23 cellular contexts compared by ENCODE assay signal in genomic region chr4:38965866-38966265, GRCh38.
DNase-seq lines count a peak whose midpoint lies in the region; ATAC-seq, FAIRE-seq and TF ChIP-seq lines count a peak whose summit lies in the region.
"Had no signal": no experiment of that assay in that cellular context is flagged by ENCODE, and none has a peak within 500 bp of the region (broad histone marks: within the 10 kb centered on the region; RNA-seq: fewer than 3 reads in every experiment).

No MANE protein-coding gene starts in this region.

- H3K27me3 ChIP-seq in liver (ENCODE audit: control insufficient read depth in 4 of 4, insufficient read depth in 4 of 4, low read length in 3 of 4) (no peaks in the 10 kb centered on the region), HepG2 (ENCODE audit: control insufficient read depth in 1 of 2, insufficient read depth in 2 of 2, low read length in 2 of 2) (no peaks in the 10 kb centered on the region), smooth muscle cell (ENCODE audit: low read depth) (no peaks in the 10 kb centered on the region)
- H3K27me3 ChIP-seq: esophagus squamous epithelium had no signal

- no peak overlapping the region for H2AFZ ChIP-seq in HepG2 (ENCODE audit: low read length)
- peak overlapping the region; percentile 6 for H2AFZ ChIP-seq in smooth muscle cell (ENCODE audit: low read depth)

- TF ChIP-seq POLR2A in HepG2 (IDR thresholded peaks at IDR 0.05; ENCODE audit: insufficient read depth in 1 of 2, low read depth in 2 of 2, low read length in 2 of 2) = no peak
- no peak for TF ChIP-seq POLR2A in GM12892 (IDR thresholded peaks at IDR 0.05; ENCODE audit: low read depth, low read length)

- ATAC-seq in HepG2 = no peak
- ATAC-seq: WTC11 had no signal

- peaks cover 11 to 19% (median 16%) of the 10 kb centered on the region in 3 donors for H3K4me1 Mint-ChIP-seq in IgD-negative memory B cell
- peaks cover 20% of the 10 kb centered on the region for H3K4me1 Mint-ChIP-seq in chondrocyte (ENCODE audit: low read depth)
- H3K4me1 Mint-ChIP-seq: mesothelial cell of epicardium had no signal

- H3K36me3 ChIP-seq in liver (ENCODE audit: control insufficient read depth in 4 of 4, insufficient read depth in 3 of 4, low read depth in 1 of 4, low read length in 3 of 4) = no peaks in the 10 kb centered on the region
- no peaks in the 10 kb centered on the region for H3K36me3 ChIP-seq in HepG2 (replicated peaks in 1 of 2; ENCODE audit: control insufficient read depth in 1 of 2, insufficient read depth in 2 of 2, low read length in 2 of 2)
- no peaks in the 10 kb centered on the region for H3K36me3 ChIP-seq in smooth muscle cell (ENCODE audit: low read depth)
- H3K36me3 ChIP-seq: esophagus squamous epithelium had no signal

- WGBS in liver = 42% methylated on average over 3 of the region's 3 CpGs
- WGBS in HepG2 (ENCODE audit: low lambda C conversion rate) = 65% methylated on average over 3 of the region's 3 CpGs
- WGBS in smooth muscle cell (ENCODE audit: low lambda C conversion rate) = 78% methylated on average over 3 of the region's 3 CpGs

- H3K4me3 ChIP-seq in liver (ENCODE audit: low read depth in 1 of 3, low read length in 3 of 3) (no peak overlapping the region), HepG2 (replicated peaks in 1 of 3; ENCODE audit: insufficient read depth in 1 of 3, low read depth in 2 of 3, low read length in 3 of 3) (no peak overlapping the region), smooth muscle cell (no peak overlapping the region)
- H3K4me3 ChIP-seq: esophagus squamous epithelium, skin epidermis had no signal

- H3K27me3 Mint-ChIP-seq in IgD-negative memory B cell = no peaks in the 10 kb centered on the region
- no peaks in the 10 kb centered on the region for H3K27me3 Mint-ChIP-seq in chondrocyte (ENCODE audit: low read depth)

- H3K9me3 ChIP-seq in liver (ENCODE audit: control insufficient read depth in 4 of 4, low read length in 3 of 4) (no peaks in the 10 kb centered on the region), HepG2 (ENCODE audit: low read length) (no peaks in the 10 kb centered on the region), smooth muscle cell (replicated peaks; ENCODE audit: low read depth) (no peaks in the 10 kb centered on the region)
- H3K9me3 ChIP-seq: Caco-2, esophagus squamous epithelium had no signal

- no peak for DNase-seq in HepG2 (ENCODE audit: low spot score)
- DNase-seq in chondrocyte (ENCODE audit: low spot score) = no peak
- DNase-seq in smooth muscle cell (lab: John Stamatoyannopoulos, UW; ENCODE audit: unreplicated experiment) = no peak
- no peak for DNase-seq in GM12892 (ENCODE audit: insufficient read length)
- DNase-seq in NCI-H146 (lab: John Stamatoyannopoulos, UW) = no peak
- no peak for DNase-seq in cerebellar cortex (ENCODE audit: low spot score)
- DNase-seq: activated gamma-delta T cell; Caco-2; effector CD8-positive, alpha-beta T cell; EL; esophagus squamous epithelium; H9; kidney glomerular epithelial cell; NCI-H1105; NCI-H2081 treated with DMSO at 0.1 percent for 48 hours; NK-92 treated with Interleukin-12 subunit alpha and Interleukin-12 subunit beta, amount 100 ng/mL, for 24 hours; trophoblast cell had no signal

- POLR2A ChIA-PET in HepG2 (lab: Yijun Ruan, JAX) = interaction anchor here (1.0 kb wide), 1 partner anchor 78 kb away, joined by 10 read pairs; no protein-coding TSS in a partner anchor

- H3K27ac Mint-ChIP-seq in IgD-negative memory B cell (peak overlapping the region in 2 of 3 donors; percentile 9 to 75), chondrocyte (ENCODE audit: unreplicated experiment) (peak overlapping the region; percentile 99)
- H3K27ac Mint-ChIP-seq: mesothelial cell of epicardium, WTC11 had no signal

- H3F3A ChIP-seq in smooth muscle cell (ENCODE audit: low read depth) = peaks cover 4% of the 10 kb centered on the region

- TF ChIP-seq EP300 in HepG2 (IDR thresholded peaks at IDR 0.05; ENCODE audit: low read depth in 2 of 2, low read length in 2 of 2) (no peak), HepG2 (CRISPR knock-in tag; IDR thresholded peaks at IDR 0.05; ENCODE audit: borderline replicate concordance) (no peak)

- CTCF ChIA-PET in HepG2 (lab: Yijun Ruan, JAX; ENCODE audit: low intra/inter-chr PET ratio, low total read pairs) = no interaction called here

- H4K20me1 ChIP-seq in HepG2 (ENCODE audit: insufficient read depth, low read length) = no peaks in the 10 kb centered on the region
- no peaks in the 10 kb centered on the region for H4K20me1 ChIP-seq in smooth muscle cell (ENCODE audit: low read depth)

- H3K27ac ChIP-seq in liver (ENCODE audit: low read depth in 1 of 2, low read length in 2 of 2) (peak overlapping the region; percentile 47 to 67), HepG2 (ENCODE audit: extremely low read length, insufficient read depth, low read length) (no peak overlapping the region), smooth muscle cell (ENCODE audit: low read depth) (peak overlapping the region; percentile 98)
- H3K27ac ChIP-seq: esophagus squamous epithelium, skin epidermis had no signal

- in situ Hi-C loops in HepG2 (cut with HindIII; ENCODE audit: extremely low pct_ligation_motif_present, low pct_unique_long_range_greater_than_20kb) = no loop called here

- H3K79me2 ChIP-seq in HepG2 (ENCODE audit: insufficient read depth, low read length) = no peaks in the 10 kb centered on the region
- no peaks in the 10 kb centered on the region for H3K79me2 ChIP-seq in smooth muscle cell (ENCODE audit: low read depth)

- no peak overlapping the region for H3K9ac ChIP-seq in liver (ENCODE audit: low read depth in 1 of 2, low read length in 2 of 2)
- H3K9ac ChIP-seq in HepG2 (ENCODE audit: insufficient read depth, low read depth, low read length) = no peak overlapping the region
- H3K9ac ChIP-seq in smooth muscle cell (ENCODE audit: low read depth) = peak overlapping the region; percentile 84

- H3K4me2 ChIP-seq in HepG2 (ENCODE audit: low read depth, low read length) = no peak overlapping the region
- no peak overlapping the region for H3K4me2 ChIP-seq in smooth muscle cell

- TF ChIP-seq RAD21 in liver (IDR thresholded peaks at IDR 0.05) (no peak), HepG2 (CRISPR knock-in tag; IDR thresholded peaks at IDR 0.05) (no peak)

- H3K36me3 Mint-ChIP-seq in IgD-negative memory B cell (peaks cover 18% of the 10 kb centered on the region), chondrocyte (ENCODE audit: low read depth) (peaks cover 2% of the 10 kb centered on the region)
- H3K36me3 Mint-ChIP-seq: mesothelial cell of epicardium, WTC11 had no signal

- FAIRE-seq in HepG2 (lab: Jason Lieb, UNC) (no peak), GM12892 (lab: Jason Lieb, UNC) (no peak)
- FAIRE-seq: RCC 7860 had no signal

- intact Hi-C loops in HepG2 (cut with micrococcal nuclease; ENCODE audit: unreplicated experiment) = no loop called here

- no peak for TF ChIP-seq CTCF in liver (IDR thresholded peaks at IDR 0.05; ENCODE audit: low read depth, low read length, missing input control)
- no peak for TF ChIP-seq CTCF in HepG2 (CRISPR knock-in tag; IDR thresholded peaks at IDR 0.05)
- TF ChIP-seq CTCF in chondrocyte (IDR thresholded peaks at IDR 0.05) = no peak
- TF ChIP-seq CTCF in smooth muscle cell (IDR thresholded peaks at IDR 0.05; ENCODE audit: borderline replicate concordance, insufficient read depth, poor library complexity, severe bottlenecking) = no peak

- peaks cover 1 to 10% (median 4%) of the 10 kb centered on the region in 3 donors for H3K9me3 Mint-ChIP-seq in IgD-negative memory B cell
- peaks cover 11% of the 10 kb centered on the region for H3K9me3 Mint-ChIP-seq in chondrocyte (ENCODE audit: low read depth)

- BruUV-seq in HepG2 (replicated peaks; lab: Mats Ljungman, UMichigan) = no TSS peak

- H3K4me3 Mint-ChIP-seq in IgD-negative memory B cell = no peak overlapping the region
- no peak overlapping the region for H3K4me3 Mint-ChIP-seq in chondrocyte (ENCODE audit: unreplicated experiment)
- H3K4me3 Mint-ChIP-seq: H9, mesothelial cell of epicardium, WTC11 had no signal

- H3K4me1 ChIP-seq in liver (ENCODE audit: control insufficient read depth in 4 of 4, insufficient read depth in 4 of 4, low read length in 3 of 4) (peaks cover 4 to 14% (median 6%) of the 10 kb centered on the region in 4 donors), HepG2 (ENCODE audit: insufficient read depth, low read length) (peaks cover 27% of the 10 kb centered on the region), smooth muscle cell (ENCODE audit: low read depth) (no peaks in the 10 kb centered on the region)
- H3K4me1 ChIP-seq: Caco-2, esophagus squamous epithelium had no signal

TF ChIP-seq in liver, 16 proteins besides CTCF, POLR2A, EP300 and RAD21 (continues in another document):
- TF ChIP-seq FOXA1 (IDR thresholded peaks at IDR 0.05) (no peak), RXRA (IDR thresholded peaks at IDR 0.05) (no peak)

TF ChIP-seq in HepG2, 621 proteins besides CTCF, POLR2A, EP300 and RAD21 (continues in another document):
- TF ChIP-seq JUND (CRISPR knock-in tag; IDR thresholded peaks at IDR 0.05) (no peak), ZNF574 (CRISPR knock-in tag; IDR thresholded peaks at IDR 0.05) (no peak), TBL1XR1 (IDR thresholded peaks at IDR 0.05; ENCODE audit: borderline replicate concordance, low read length, partially characterized antibody) (no peak)
